In genomic region chr5:175387144-175387543, GRCh38 we compare ENCODE assay signal across 36 cellular contexts. TPM values are rescaled to one million over a fixed set of nuclear protein-coding genes. Genes with fewer than 3 reads are reported as not detected.
"Had no signal": no experiment of that assay in that cellular context is flagged by ENCODE, and none has a peak within 500 bp of the region (broad histone marks: within the 10 kb centered on the region; RNA-seq: fewer than 3 reads in every experiment).

No MANE protein-coding gene starts in this region.

- H3K36me3 Mint-ChIP-seq: activated naive CD4-positive, alpha-beta T cell treated with anti-CD3 and anti-CD28 coated beads, Interleukin-2, amount 50 U/mL, for 24 hours; mesothelial cell of epicardium; naive B cell; stimulated activated memory B cell treated with anti-CD40 and anti-IgM and Interleukin-4, amounts not matched to agents 10 μg/mL and 1 μg/mL and 100 μg/mL, for 72 hours; type B pancreatic cell had no signal

- H3K27ac Mint-ChIP-seq: activated CD4-positive, alpha-beta memory T cell treated with anti-CD3 and anti-CD28 coated beads, Interleukin-2, amount 10 ng/mL, durations not matched to agents 7 days and 5 days; activated CD4-positive, alpha-beta T cell treated with anti-CD3 and anti-CD28 coated beads, Interleukin-2, amount 10 ng/mL, durations not matched to agents 7 days and 5 days; activated naive CD4-positive, alpha-beta T cell treated with anti-CD3 and anti-CD28 coated beads, Interleukin-2, amount 50 U/mL, for 24 hours; activated naive CD8-positive, alpha-beta T cell treated with anti-CD3 and anti-CD28 coated beads, Interleukin-2, amount 50 U/mL, for 24 hours; activated T-helper 2 cell treated with anti-CD3 and anti-CD28 coated beads, Interferon-gamma antibody, Interleukin-2, Interleukin-4, amounts not matched to agents 10 μg/mL and 5 μg/mL and 100 μg/mL, durations not matched to agents 14 hours and 24 hours and 36 hours; mesothelial cell of epicardium; naive B cell; nephron progenitor cell; stimulated activated memory B cell treated with anti-CD40 and anti-IgM and Interleukin-4, amounts not matched to agents 10 μg/mL and 1 μg/mL and 100 μg/mL, for 72 hours; stimulated activated naive CD8-positive, alpha-beta T cell treated with anti-CD3 and anti-CD28 coated beads, Interleukin-15, amount 100 ng/mL, for 72 hours; T-helper 1 cell treated with Interleukin-12 subunit alpha and Interleukin-12 subunit beta and Interleukin-4 antibody, amounts not matched to agents 30 μg/mL and 1 μg/mL, for 36 hours; type B pancreatic cell had no signal

- H3K4me2 ChIP-seq: smooth muscle cell had no signal

- H3K27me3 ChIP-seq: pancreas, right atrium auricular region, uterus had no signal

- H3K27me3 Mint-ChIP-seq: stimulated activated memory B cell treated with anti-CD40 and anti-IgM and Interleukin-4, amounts not matched to agents 10 μg/mL and 1 μg/mL and 100 μg/mL, for 72 hours had no signal

- H3K9me3 ChIP-seq: pancreas, psoas muscle, right atrium auricular region, uterus had no signal

- H3K36me3 ChIP-seq: pancreas, right atrium auricular region, uterus had no signal

- H3K4me3 Mint-ChIP-seq: activated CD4-positive, alpha-beta memory T cell treated with anti-CD3 and anti-CD28 coated beads, Interleukin-2, amount 10 ng/mL, durations not matched to agents 7 days and 5 days; activated CD4-positive, alpha-beta T cell treated with anti-CD3 and anti-CD28 coated beads, Interleukin-2, amount 10 ng/mL, durations not matched to agents 7 days and 5 days; activated naive CD4-positive, alpha-beta T cell treated with anti-CD3 and anti-CD28 coated beads, Interleukin-2, amount 50 U/mL, for 24 hours; activated naive CD8-positive, alpha-beta T cell treated with anti-CD3 and anti-CD28 coated beads, Interleukin-2, amount 50 U/mL, for 24 hours; activated T-cell treated with anti-CD3 and anti-CD28 coated beads, Interleukin-2, amount 50 U/mL, for 4 hours; central memory CD8-positive, alpha-beta T cell; mesothelial cell of epicardium; naive B cell; nephron progenitor cell; stimulated activated memory B cell treated with anti-CD40 and anti-IgM and Interleukin-4, amounts not matched to agents 10 μg/mL and 1 μg/mL and 100 μg/mL, for 72 hours; stimulated activated naive CD8-positive, alpha-beta T cell treated with anti-CD3 and anti-CD28 coated beads, Interleukin-15, amount 100 ng/mL, for 72 hours; T-helper 1 cell treated with Interleukin-12 subunit alpha and Interleukin-12 subunit beta and Interleukin-4 antibody, amounts not matched to agents 30 μg/mL and 1 μg/mL, for 36 hours; type B pancreatic cell had no signal

- H3K4me3 ChIP-seq: pancreas, psoas muscle, right atrium auricular region, smooth muscle cell, uterus had no signal

- H3K27ac ChIP-seq: epithelial cell of prostate, pancreas, psoas muscle, right atrium auricular region, uterus, VCaP had no signal

- H3K9me3 Mint-ChIP-seq: activated CD4-positive, alpha-beta memory T cell treated with anti-CD3 and anti-CD28 coated beads, Interleukin-2, amount 10 ng/mL, durations not matched to agents 7 days and 5 days; activated CD4-positive, alpha-beta T cell treated with anti-CD3 and anti-CD28 coated beads, Interleukin-2, amount 10 ng/mL, durations not matched to agents 7 days and 5 days; activated naive CD4-positive, alpha-beta T cell treated with anti-CD3 and anti-CD28 coated beads, Interleukin-2, amount 50 U/mL, for 24 hours; activated naive CD8-positive, alpha-beta T cell treated with anti-CD3 and anti-CD28 coated beads, Interleukin-2, amount 50 U/mL, for 24 hours; activated T-cell treated with anti-CD3 and anti-CD28 coated beads, Interleukin-2, amount 50 U/mL, for 4 hours; activated T-helper 2 cell treated with anti-CD3 and anti-CD28 coated beads, Interferon-gamma antibody, Interleukin-2, Interleukin-4, amounts not matched to agents 10 μg/mL and 5 μg/mL and 100 μg/mL, durations not matched to agents 14 hours and 24 hours and 36 hours; central memory CD8-positive, alpha-beta T cell; stimulated activated naive CD8-positive, alpha-beta T cell treated with anti-CD3 and anti-CD28 coated beads, Interleukin-15, amount 100 ng/mL, for 72 hours; T-helper 1 cell treated with Interleukin-12 subunit alpha and Interleukin-12 subunit beta and Interleukin-4 antibody, amounts not matched to agents 30 μg/mL and 1 μg/mL, for 36 hours had no signal

- H3K4me1 ChIP-seq: pancreas, psoas muscle, right atrium auricular region, uterus had no signal

- DNase-seq: activated CD4-positive, alpha-beta memory T cell treated with anti-CD3 and anti-CD28 coated beads, Interleukin-2, amount 10 ng/mL, durations not matched to agents 7 days and 5 days; activated CD4-positive, alpha-beta T cell treated with anti-CD3 and anti-CD28 coated beads, Interleukin-2, amount 10 ng/mL, durations not matched to agents 7 days and 5 days; activated naive CD8-positive, alpha-beta T cell treated with anti-CD3 and anti-CD28 coated beads, Interleukin-2, amount 50 U/mL, for 24 hours; activated T-cell treated with anti-CD3 and anti-CD28 coated beads, Interleukin-2, amount 50 U/mL, for 4 hours; dermis blood vessel endothelial cell; effector CD4-positive, alpha-beta T cell; left cardiac atrium; mammary epithelial cell; naive B cell; nephron progenitor cell; pancreas; psoas muscle; stimulated activated CD4-positive, alpha-beta T cell treated with anti-CD3 and anti-CD28 coated beads, Interleukin-1b, Interleukin-23, amount 100 ng/mL, for 48 hours; stimulated activated CD4-positive, alpha-beta T cell treated with anti-CD3 and anti-CD28 coated beads, Interleukin-4, amount 100 ng/mL, for 4 hours; stimulated activated CD8-positive, alpha-beta memory T cell treated with anti-CD3 and anti-CD28 coated beads, Interleukin-4, amount 100 ng/mL, for 48 hours; stimulated activated naive CD8-positive, alpha-beta T cell treated with anti-CD3 and anti-CD28 coated beads, Interleukin-15, amount 100 ng/mL, for 72 hours; substantia nigra; T-helper 9 cell; uterus had no signal

- H3K4me1 Mint-ChIP-seq: activated CD4-positive, alpha-beta memory T cell treated with anti-CD3 and anti-CD28 coated beads, Interleukin-2, amount 10 ng/mL, durations not matched to agents 7 days and 5 days; activated CD4-positive, alpha-beta T cell treated with anti-CD3 and anti-CD28 coated beads, Interleukin-2, amount 10 ng/mL, durations not matched to agents 7 days and 5 days; activated naive CD4-positive, alpha-beta T cell treated with anti-CD3 and anti-CD28 coated beads, Interleukin-2, amount 50 U/mL, for 24 hours; activated naive CD8-positive, alpha-beta T cell treated with anti-CD3 and anti-CD28 coated beads, Interleukin-2, amount 50 U/mL, for 24 hours; central memory CD8-positive, alpha-beta T cell; mesothelial cell of epicardium; naive B cell; stimulated activated memory B cell treated with anti-CD40 and anti-IgM and Interleukin-4, amounts not matched to agents 10 μg/mL and 1 μg/mL and 100 μg/mL, for 72 hours; stimulated activated naive CD8-positive, alpha-beta T cell treated with anti-CD3 and anti-CD28 coated beads, Interleukin-15, amount 100 ng/mL, for 72 hours had no signal

- FAIRE-seq: bronchial epithelial cell, colon, endometrium, frontal cortex, keratinocyte, pancreas, TTC549 had no signal

RNA-seq across cellular contexts. Expression of gene DRD1, which starts 56.8 kb away (rescaled TPM):
- total RNA-seq: activated CD4-positive, alpha-beta memory T cell treated with anti-CD3 and anti-CD28 coated beads, Interleukin-2, amount 10 ng/mL, durations not matched to agents 7 days and 5 days; activated CD4-positive, alpha-beta T cell treated with anti-CD3 and anti-CD28 coated beads, Interleukin-2, amount 10 ng/mL, durations not matched to agents 7 days and 5 days; activated T-helper 2 cell treated with anti-CD3 and anti-CD28 coated beads, Interferon-gamma antibody, Interleukin-2, Interleukin-4, amounts not matched to agents 10 μg/mL and 5 μg/mL and 100 μg/mL, durations not matched to agents 14 hours and 24 hours and 36 hours; bronchial epithelial cell; dermis blood vessel endothelial cell; mammary epithelial cell; right atrium auricular region had no signal
- polyA plus RNA-seq: keratinocyte, mammary epithelial cell had no signal
